ENCODE assay signal across 1 cellular context in the genomic region with DNA sequence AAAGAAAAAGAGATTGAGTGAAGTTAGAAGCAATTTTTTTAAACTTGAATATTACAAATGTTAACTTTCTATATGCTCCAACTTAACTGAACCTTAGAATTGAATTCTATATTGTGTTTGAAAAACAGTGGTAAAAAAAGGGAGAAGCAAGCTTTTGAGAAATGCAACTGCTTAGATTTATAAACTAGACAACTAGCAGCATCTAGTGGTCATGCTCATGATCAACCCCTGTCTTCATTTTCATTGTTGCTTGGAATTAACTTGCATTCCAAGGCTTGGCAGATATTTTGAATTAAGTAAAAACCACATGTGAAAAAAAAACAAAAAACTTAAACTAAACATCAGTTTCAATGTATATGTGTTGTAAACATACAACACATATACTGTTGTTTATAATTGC.
TF ChIP-seq lines count a peak whose summit lies in the region.

No MANE protein-coding gene starts in this region.

TF ChIP-seq in GM23338, 12 proteins besides CTCF, POLR2A, EP300 and RAD21 (continued from another document):
- TF ChIP-seq, protein P1, sequence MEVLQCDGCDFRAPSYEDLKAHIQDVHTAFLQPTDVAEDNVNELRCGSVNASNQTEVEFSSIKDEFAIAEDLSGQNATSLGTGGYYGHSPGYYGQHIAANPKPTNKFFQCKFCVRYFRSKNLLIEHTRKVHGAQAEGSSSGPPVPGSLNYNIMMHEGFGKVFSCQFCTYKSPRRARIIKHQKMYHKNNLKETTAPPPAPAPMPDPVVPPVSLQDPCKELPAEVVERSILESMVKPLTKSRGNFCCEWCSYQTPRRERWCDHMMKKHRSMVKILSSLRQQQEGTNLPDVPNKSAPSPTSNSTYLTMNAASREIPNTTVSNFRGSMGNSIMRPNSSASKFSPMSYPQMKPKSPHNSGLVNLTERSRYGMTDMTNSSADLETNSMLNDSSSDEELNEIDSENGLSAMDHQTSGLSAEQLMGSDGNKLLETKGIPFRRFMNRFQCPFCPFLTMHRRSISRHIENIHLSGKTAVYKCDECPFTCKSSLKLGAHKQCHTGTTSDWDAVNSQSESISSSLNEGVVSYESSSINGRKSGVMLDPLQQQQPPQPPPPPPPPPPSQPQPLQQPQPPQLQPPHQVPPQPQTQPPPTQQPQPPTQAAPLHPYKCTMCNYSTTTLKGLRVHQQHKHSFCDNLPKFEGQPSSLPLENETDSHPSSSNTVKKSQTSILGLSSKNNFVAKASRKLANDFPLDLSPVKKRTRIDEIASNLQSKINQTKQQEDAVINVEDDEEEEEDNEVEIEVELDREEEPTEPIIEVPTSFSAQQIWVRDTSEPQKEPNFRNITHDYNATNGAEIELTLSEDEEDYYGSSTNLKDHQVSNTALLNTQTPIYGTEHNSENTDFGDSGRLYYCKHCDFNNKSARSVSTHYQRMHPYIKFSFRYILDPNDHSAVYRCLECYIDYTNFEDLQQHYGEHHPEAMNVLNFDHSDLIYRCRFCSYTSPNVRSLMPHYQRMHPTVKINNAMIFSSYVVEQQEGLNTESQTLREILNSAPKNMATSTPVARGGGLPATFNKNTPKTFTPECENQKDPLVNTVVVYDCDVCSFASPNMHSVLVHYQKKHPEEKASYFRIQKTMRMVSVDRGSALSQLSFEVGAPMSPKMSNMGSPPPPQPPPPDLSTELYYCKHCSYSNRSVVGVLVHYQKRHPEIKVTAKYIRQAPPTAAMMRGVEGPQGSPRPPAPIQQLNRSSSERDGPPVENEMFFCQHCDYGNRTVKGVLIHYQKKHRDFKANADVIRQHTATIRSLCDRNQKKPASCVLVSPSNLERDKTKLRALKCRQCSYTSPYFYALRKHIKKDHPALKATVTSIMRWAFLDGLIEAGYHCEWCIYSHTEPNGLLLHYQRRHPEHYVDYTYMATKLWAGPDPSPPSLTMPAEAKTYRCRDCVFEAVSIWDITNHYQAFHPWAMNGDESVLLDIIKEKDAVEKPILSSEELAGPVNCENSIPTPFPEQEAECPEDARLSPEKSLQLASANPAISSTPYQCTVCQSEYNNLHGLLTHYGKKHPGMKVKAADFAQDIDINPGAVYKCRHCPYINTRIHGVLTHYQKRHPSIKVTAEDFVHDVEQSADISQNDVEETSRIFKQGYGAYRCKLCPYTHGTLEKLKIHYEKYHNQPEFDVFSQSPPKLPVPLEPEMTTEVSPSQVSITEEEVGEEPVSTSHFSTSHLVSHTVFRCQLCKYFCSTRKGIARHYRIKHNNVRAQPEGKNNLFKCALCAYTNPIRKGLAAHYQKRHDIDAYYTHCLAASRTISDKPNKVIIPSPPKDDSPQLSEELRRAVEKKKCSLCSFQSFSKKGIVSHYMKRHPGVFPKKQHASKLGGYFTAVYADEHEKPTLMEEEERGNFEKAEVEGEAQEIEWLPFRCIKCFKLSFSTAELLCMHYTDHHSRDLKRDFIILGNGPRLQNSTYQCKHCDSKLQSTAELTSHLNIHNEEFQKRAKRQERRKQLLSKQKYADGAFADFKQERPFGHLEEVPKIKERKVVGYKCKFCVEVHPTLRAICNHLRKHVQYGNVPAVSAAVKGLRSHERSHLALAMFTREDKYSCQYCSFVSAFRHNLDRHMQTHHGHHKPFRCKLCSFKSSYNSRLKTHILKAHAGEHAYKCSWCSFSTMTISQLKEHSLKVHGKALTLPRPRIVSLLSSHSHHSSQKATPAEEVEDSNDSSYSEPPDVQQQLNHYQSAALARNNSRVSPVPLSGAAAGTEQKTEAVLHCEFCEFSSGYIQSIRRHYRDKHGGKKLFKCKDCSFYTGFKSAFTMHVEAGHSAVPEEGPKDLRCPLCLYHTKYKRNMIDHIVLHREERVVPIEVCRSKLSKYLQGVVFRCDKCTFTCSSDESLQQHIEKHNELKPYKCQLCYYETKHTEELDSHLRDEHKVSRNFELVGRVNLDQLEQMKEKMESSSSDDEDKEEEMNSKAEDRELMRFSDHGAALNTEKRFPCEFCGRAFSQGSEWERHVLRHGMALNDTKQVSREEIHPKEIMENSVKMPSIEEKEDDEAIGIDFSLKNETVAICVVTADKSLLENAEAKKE (CRISPR knock-in tag; IDR thresholded peaks at IDR 0.05): no peak
- no peak for TF ChIP-seq ZNF114 (CRISPR knock-in tag; IDR thresholded peaks at IDR 0.05)
- no peak for TF ChIP-seq EZH2phosphoT487 (IDR thresholded peaks at IDR 0.05; ENCODE audit: unreplicated experiment)
- no peak for TF ChIP-seq NANOG (IDR thresholded peaks at IDR 0.05; ENCODE audit: borderline replicate concordance)
- TF ChIP-seq ZNF331 (CRISPR knock-in tag; IDR thresholded peaks at IDR 0.05; ENCODE audit: low read depth): no peak
